ENCODE assay signal across 18 cellular contexts in genomic region chr22:36727110-36727509, GRCh38. TPM values are rescaled to one million over a fixed set of nuclear protein-coding genes. Genes with fewer than 3 reads are reported as not detected.
DNase-seq lines count a peak whose midpoint lies in the region; ATAC-seq and TF ChIP-seq lines count a peak whose summit lies in the region.
"Had no signal": no experiment of that assay in that cellular context is flagged by ENCODE, and none has a peak within 500 bp of the region (broad histone marks: within the 10 kb centered on the region; RNA-seq: fewer than 3 reads in every experiment).

No MANE protein-coding gene starts in this region.

- no peaks in the 10 kb centered on the region for H3K4me1 ChIP-seq in upper lobe of right lung
- H3K4me1 ChIP-seq: BE2C had no signal

- DNase-seq in coronary artery (ENCODE audit: low spot score) (peak; percentile 45), islet precursor cell (peak; percentile 32), posterior vena cava (ENCODE audit: low spot score) (peak; percentile 41), upper lobe of right lung (peak; percentile 27), superior temporal gyrus (ENCODE audit: extremely low spot score) (no peak), DMS153 (lab: John Stamatoyannopoulos, UW) (no peak)
- DNase-seq in stimulated activated naive CD4-positive, alpha-beta T cell (lab: John Stamatoyannopoulos, UW) = no peak
- DNase-seq: BE2C; CD4-positive, alpha-beta memory T cell; DMS79 treated with DMSO at 0.1 percent for 48 hours; GF-D8; KBM-7 had no signal

- TF ChIP-seq CTCF in coronary artery (IDR thresholded peaks at IDR 0.05) (no peak), upper lobe of right lung (IDR thresholded peaks at IDR 0.05) (no peak)

- H3K9me3 ChIP-seq in upper lobe of right lung = no peaks in the 10 kb centered on the region
- H3K9me3 ChIP-seq: BE2C had no signal

- peaks cover 27% of the 10 kb centered on the region for H3K27me3 ChIP-seq in upper lobe of right lung
- H3K27me3 ChIP-seq: BE2C had no signal

- ATAC-seq in upper lobe of right lung (no peak), HG02840 (IDR thresholded peaks at IDR 0.05; ENCODE audit: low FRiP score, unreplicated experiment) (no peak)
- ATAC-seq: GM12878, GM23338, HepG2 had no signal

- intact Hi-C loops in posterior vena cava (cut with DNase I) = loop anchor here in 1 of 2 donors (5.0 kb wide), 1 partner anchor 1245 kb away; no protein-coding TSS in a partner anchor
- intact Hi-C loops in upper lobe of right lung (cut with DNase I) = no loop called here

- no peak overlapping the region for H3K4me3 ChIP-seq in coronary artery
- no peak overlapping the region for H3K4me3 ChIP-seq in upper lobe of right lung
- H3K4me3 ChIP-seq: GM12878, GM23338 had no signal

- H3K27ac ChIP-seq in coronary artery (no peak overlapping the region), upper lobe of right lung (no peak overlapping the region)
- H3K27ac ChIP-seq: C4-2B had no signal

- H3K36me3 ChIP-seq in upper lobe of right lung = no peaks in the 10 kb centered on the region
- H3K36me3 ChIP-seq: BE2C had no signal

RNA-seq across cellular contexts. Expression of gene CACNG2, which starts 23.6 kb away (rescaled TPM):
- not detected for total RNA-seq in posterior vena cava
- not detected for total RNA-seq in upper lobe of right lung
- total RNA-seq: A172; CD4-positive, alpha-beta memory T cell; GM12878; GM23338; HepG2 had no signal

RNA-seq across cellular contexts. Expression of gene IFT27, which starts 48.8 kb away (rescaled TPM):
- total RNA-seq in posterior vena cava = 10 to 100 TPM; 12.3 to 18.6 TPM
- 21.5 TPM for total RNA-seq in upper lobe of right lung

Comparison
In these comparisons a context has a peak if more than half of its experiments do, and no peak if none do; other contexts are left out.
1. DNase-seq: peak in coronary artery (single experiment), islet precursor cell (single experiment), posterior vena cava (single experiment) and upper lobe of right lung (single experiment); none in superior temporal gyrus (single experiment), DMS153 (single experiment) and stimulated activated naive CD4-positive, alpha-beta T cell (0 of 6).